Comparison of ENCODE assay signal across 25 cellular contexts in the genomic region with DNA sequence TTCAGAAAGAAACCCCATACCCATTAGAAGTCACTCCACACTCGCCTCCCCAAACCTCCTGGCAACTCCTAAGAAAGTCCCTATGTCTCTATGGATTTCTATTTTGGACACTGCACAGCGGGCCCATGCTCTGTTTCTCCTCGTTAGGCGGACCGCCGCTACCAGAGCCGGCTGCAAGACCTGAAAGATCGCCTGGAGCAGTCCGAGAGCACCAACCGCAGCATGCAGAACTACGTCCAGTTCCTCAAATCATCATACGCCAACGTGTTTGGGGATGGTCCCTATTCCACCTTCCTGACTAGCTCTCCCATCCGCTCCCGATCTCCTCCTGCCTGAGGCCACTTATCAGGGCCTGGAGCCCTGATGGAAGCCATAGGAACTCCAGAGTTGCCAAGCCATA.
"Had no signal": no experiment of that assay in that cellular context is flagged by ENCODE, and none has a peak within 500 bp of the region (broad histone marks: within the 10 kb centered on the region; RNA-seq: fewer than 3 reads in every experiment).

No MANE protein-coding gene starts in this region.

- DNase-seq: activated CD4-positive, alpha-beta T cell treated with anti-CD3 and anti-CD28 coated beads for 1 hour; activated CD8-positive, alpha-beta memory T cell treated with anti-CD3 and anti-CD28 coated beads, Interleukin-2, amount 50 U/mL, for 48 hours; activated T-cell treated with anti-CD3 and anti-CD28 coated beads, Interleukin-2, amount 50 U/mL, for 4 hours; amniotic stem cell; effector CD4-positive, alpha-beta T cell; erythroblast; foreskin fibroblast; heart right ventricle; kidney; lower lobe of right lung; natural killer cell; pancreas; right cardiac atrium; stimulated activated CD4-positive, alpha-beta T cell treated with anti-CD3 and anti-CD28 coated beads, Interleukin-1b, Interleukin-23, amount 100 ng/mL, for 48 hours; stomach; T-helper 1 cell; transverse colon; uterus had no signal

- H3K27ac ChIP-seq: cardiac muscle cell, heart right ventricle, lower lobe of right lung, neutrophil, pancreas, stomach, suprapubic skin, transverse colon, uterus had no signal

- H3K4me3 ChIP-seq: cardiac muscle cell, heart right ventricle, lower lobe of right lung, pancreas, stomach, suprapubic skin, transverse colon, uterus had no signal

- H3K36me3 ChIP-seq: uterus had no signal

- H3K4me3 Mint-ChIP-seq: activated naive CD8-positive, alpha-beta T cell; activated T-cell treated with anti-CD3 and anti-CD28 coated beads, Interleukin-2, amount 50 U/mL, for 4 hours; natural killer cell; stimulated activated memory B cell treated with anti-CD40 and anti-IgM and Interleukin-4, amounts not matched to agents 10 μg/mL and 1 μg/mL and 100 μg/mL, for 72 hours had no signal

- ATAC-seq: activated T-cell treated with anti-CD3 and anti-CD28 coated beads, Interleukin-2, amount 50 U/mL, for 4 hours; heart right ventricle; lower lobe of right lung; natural killer cell; pancreas; stimulated activated memory B cell treated with anti-CD40 and anti-IgM and Interleukin-4, amounts not matched to agents 10 μg/mL and 1 μg/mL and 100 μg/mL, for 72 hours had no signal

- H3K4me1 ChIP-seq: uterus had no signal

- H3K27ac Mint-ChIP-seq: activated naive CD8-positive, alpha-beta T cell; natural killer cell; stimulated activated memory B cell treated with anti-CD40 and anti-IgM and Interleukin-4, amounts not matched to agents 10 μg/mL and 1 μg/mL and 100 μg/mL, for 72 hours had no signal

- H3K9me3 ChIP-seq: heart right ventricle, lower lobe of right lung, neutrophil, pancreas, stomach, suprapubic skin, transverse colon, uterus had no signal

- H3K9me3 Mint-ChIP-seq: activated T-cell treated with anti-CD3 and anti-CD28 coated beads, Interleukin-2, amount 50 U/mL, for 4 hours; natural killer cell; stimulated activated memory B cell treated with anti-CD40 and anti-IgM and Interleukin-4, amounts not matched to agents 10 μg/mL and 1 μg/mL and 100 μg/mL, for 72 hours had no signal

- H3K27me3 Mint-ChIP-seq: activated naive CD8-positive, alpha-beta T cell; stimulated activated memory B cell treated with anti-CD40 and anti-IgM and Interleukin-4, amounts not matched to agents 10 μg/mL and 1 μg/mL and 100 μg/mL, for 72 hours had no signal

- H3K27me3 ChIP-seq: cardiac muscle cell, heart right ventricle, neutrophil, pancreas, stomach, suprapubic skin, transverse colon, uterus had no signal

- FAIRE-seq: endometrium, kidney, pancreas, TTC549 had no signal
